Comparison of ENCODE assay signal across 2 cellular contexts in the genomic region with DNA sequence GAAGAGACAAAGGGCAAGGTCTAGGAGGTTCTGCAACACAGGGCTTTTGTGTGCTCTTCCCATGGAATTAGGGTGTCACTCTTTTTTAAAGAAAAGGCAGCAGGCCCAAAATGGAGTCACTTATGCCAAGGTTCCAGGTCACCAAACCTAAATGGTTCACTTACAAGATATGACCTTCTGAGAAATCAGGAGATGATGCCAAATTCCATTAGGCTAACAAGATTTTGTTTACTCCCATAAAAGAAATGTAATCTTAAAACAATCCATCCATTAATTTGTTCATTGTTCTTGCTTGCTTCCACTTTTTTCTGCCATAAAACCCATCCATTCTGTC.
A peak's percentile ranks its signal among the peaks of the same experiment; 100 is the strongest.
TF ChIP-seq lines count a peak whose summit lies in the region.

No MANE protein-coding gene starts in this region.

TF ChIP-seq in IMR-90, 13 proteins besides CTCF, POLR2A, EP300 and RAD21:
- TF ChIP-seq MAFK (IDR thresholded peaks at IDR 0.05; ENCODE audit: low read depth, low read length): no peak
- TF ChIP-seq RCOR1 (IDR thresholded peaks at IDR 0.05; ENCODE audit: insufficient replicate concordance, low read length): no peak
- TF ChIP-seq CHD1 (IDR thresholded peaks at IDR 0.05; ENCODE audit: low read depth, low read length): no peak

TF ChIP-seq in endothelial cell of umbilical vein, 7 proteins besides CTCF, POLR2A, EP300 and RAD21:
- TF ChIP-seq POLR2AphosphoS5 (IDR thresholded peaks at IDR 0.05; ENCODE audit: insufficient read depth, low read depth, low read length): peak; percentile 5
- TF ChIP-seq GATA2 (IDR thresholded peaks at IDR 0.05; ENCODE audit: insufficient read depth, insufficient read length, low read depth, low read length): no peak
- TF ChIP-seq FOS (IDR thresholded peaks at IDR 0.05; ENCODE audit: borderline replicate concordance, insufficient read depth, low read length): no peak
- TF ChIP-seq MYC (IDR thresholded peaks at IDR 0.05; ENCODE audit: low read depth, low read length): no peak
TF ChIP-seq in endothelial cell of umbilical vein: peak in this region for 1.
